8 cellular contexts compared by ENCODE assay signal in genomic region chr5:154221371-154221896, GRCh38. TPM values are rescaled to one million over a fixed set of nuclear protein-coding genes. Genes with fewer than 3 reads are reported as not detected.
DNase-seq lines count a peak whose midpoint lies in the region; ATAC-seq lines count a peak whose summit lies in the region.

No MANE protein-coding gene starts in this region.

- peak overlapping the region; percentile 98 for H2BK120ac ChIP-seq in trophoblast cell (ENCODE audit: insufficient read depth, low read length, poor library complexity)

- H3K27ac ChIP-seq in effector memory CD4-positive, alpha-beta T cell (ENCODE audit: insufficient read depth, low read length, poor library complexity, severe bottlenecking), result peak overlapping the region; percentile 38
- H3K27ac ChIP-seq in trophoblast cell (ENCODE audit: low read depth, low read length), result peak overlapping the region; percentile 100

- peaks cover 6% of the 10 kb centered on the region for H3K36me3 ChIP-seq in effector memory CD4-positive, alpha-beta T cell (ENCODE audit: control insufficient read depth, insufficient read depth, low read length)
- peaks cover 11% of the 10 kb centered on the region in 2 experiments for H3K36me3 ChIP-seq in trophoblast cell (ENCODE audit: control insufficient read depth in 1 of 2, insufficient read depth in 2 of 2, low read length in 2 of 2)

- peak overlapping the region; percentile 94 for H2BK12ac ChIP-seq in trophoblast cell (ENCODE audit: low read length)

- peak overlapping the region; percentile 76 for H2AK5ac ChIP-seq in trophoblast cell (ENCODE audit: low read length)

- ATAC-seq in HG03139 (IDR thresholded peaks at IDR 0.05; ENCODE audit: unreplicated experiment), result peak; percentile 68

- peaks cover 8% of the 10 kb centered on the region for H3K4me1 ChIP-seq in effector memory CD4-positive, alpha-beta T cell (ENCODE audit: control insufficient read depth, insufficient read depth, low read length, poor library complexity, severe bottlenecking)
- peaks cover 22 to 26% of the 10 kb centered on the region in 2 experiments for H3K4me1 ChIP-seq in trophoblast cell (ENCODE audit: control insufficient read depth in 1 of 2, insufficient read depth in 2 of 2, low read length in 2 of 2)

- H3K4me3 ChIP-seq in effector memory CD4-positive, alpha-beta T cell (ENCODE audit: insufficient read depth, low read depth, low read length, poor library complexity, severe bottlenecking), result no peak overlapping the region
- no peak overlapping the region for H3K4me3 ChIP-seq in trophoblast cell (ENCODE audit: low read depth, low read length)

- H3K14ac ChIP-seq in trophoblast cell (ENCODE audit: low read length), result peak overlapping the region; percentile 87

- H3K4me2 ChIP-seq in trophoblast cell (ENCODE audit: low read length), result peak overlapping the region; percentile 27

- H4K91ac ChIP-seq in trophoblast cell (ENCODE audit: low read depth, low read length), result peak overlapping the region; percentile 99

- H3K23ac ChIP-seq in trophoblast cell (ENCODE audit: low read length), result no peak overlapping the region

- WGBS in trophoblast cell (ENCODE audit: extremely low coverage, insufficient coverage, insufficient read length), result no CpG with 5 or more reads among the region's 8 CpGs

- H3K18ac ChIP-seq in trophoblast cell (ENCODE audit: low read length), result peak overlapping the region; percentile 90

- peak overlapping the region; percentile 39 for H2AFZ ChIP-seq in trophoblast cell (ENCODE audit: insufficient read depth, low read length, poor library complexity)

- H3K79me1 ChIP-seq in trophoblast cell (ENCODE audit: low read length), result peaks cover 46% of the 10 kb centered on the region

- H3K4ac ChIP-seq in trophoblast cell (ENCODE audit: low read depth, low read length), result peak overlapping the region; percentile 89

- H3K9ac ChIP-seq in trophoblast cell (ENCODE audit: low read length), result peak overlapping the region; percentile 17

- H2BK5ac ChIP-seq in trophoblast cell (ENCODE audit: low read depth, low read length, poor library complexity), result peak overlapping the region; percentile 100

- H4K12ac ChIP-seq in trophoblast cell (ENCODE audit: low read depth, low read length), result peak overlapping the region; percentile 74

- H3K9me3 ChIP-seq in effector memory CD4-positive, alpha-beta T cell (ENCODE audit: control insufficient read depth, low read length), result no peaks in the 10 kb centered on the region
- H3K9me3 ChIP-seq in trophoblast cell (ENCODE audit: insufficient read depth, low read depth, low read length), result no peaks in the 10 kb centered on the region

- H3K79me2 ChIP-seq in trophoblast cell (ENCODE audit: control insufficient read depth, insufficient read depth, low read length, poor library complexity), result peaks cover 7% of the 10 kb centered on the region

- H4K8ac ChIP-seq in trophoblast cell (ENCODE audit: low read depth, low read length), result peak overlapping the region; percentile 82

- H3K27me3 ChIP-seq in effector memory CD4-positive, alpha-beta T cell (replicated peaks; ENCODE audit: control insufficient read depth, insufficient read depth, low read length, poor library complexity, severe bottlenecking), result no peaks in the 10 kb centered on the region
- no peaks in the 10 kb centered on the region for H3K27me3 ChIP-seq in trophoblast cell (ENCODE audit: insufficient read depth, low read length)

- peak; percentile 80 for DNase-seq in GM03348 (ENCODE audit: low spot score)
- peak; percentile 50 to 57 for DNase-seq in activated CD4-positive, alpha-beta T cell treated with anti-CD3 and anti-CD28 coated beads for 4 hours
- peak; percentile 30 to 36 (median 32) for DNase-seq in effector memory CD4-positive, alpha-beta T cell
- DNase-seq in trophoblast cell, result peak; percentile 8 to 21
- no peak for DNase-seq in SKM-1 (lab: John Stamatoyannopoulos, UW; ENCODE audit: unreplicated experiment)
- no peak for DNase-seq in NCI-H526 (lab: John Stamatoyannopoulos, UW)
- DNase-seq in NK-92 (lab: John Stamatoyannopoulos, UW; ENCODE audit: unreplicated experiment), result no peak

RNA-seq across cellular contexts. Expression of gene GALNT10, which starts 30.9 kb away (rescaled TPM):
- 135 and 140 TPM in 2 replicates for polyA plus RNA-seq in trophoblast cell (2013)

Comparison
In these comparisons a context has a peak if more than half of its experiments do, and no peak if none do; other contexts are left out.
1. DNase-seq: peak in GM03348 (single experiment), activated CD4-positive, alpha-beta T cell treated with anti-CD3 and anti-CD28 coated beads for 4 hours (2 of 2), effector memory CD4-positive, alpha-beta T cell (3 of 3) and trophoblast cell (2 of 2); none in SKM-1 (single experiment), NCI-H526 (0 of 2) and NK-92 (single experiment).